9 cellular contexts compared by ENCODE assay signal in the genomic region with DNA sequence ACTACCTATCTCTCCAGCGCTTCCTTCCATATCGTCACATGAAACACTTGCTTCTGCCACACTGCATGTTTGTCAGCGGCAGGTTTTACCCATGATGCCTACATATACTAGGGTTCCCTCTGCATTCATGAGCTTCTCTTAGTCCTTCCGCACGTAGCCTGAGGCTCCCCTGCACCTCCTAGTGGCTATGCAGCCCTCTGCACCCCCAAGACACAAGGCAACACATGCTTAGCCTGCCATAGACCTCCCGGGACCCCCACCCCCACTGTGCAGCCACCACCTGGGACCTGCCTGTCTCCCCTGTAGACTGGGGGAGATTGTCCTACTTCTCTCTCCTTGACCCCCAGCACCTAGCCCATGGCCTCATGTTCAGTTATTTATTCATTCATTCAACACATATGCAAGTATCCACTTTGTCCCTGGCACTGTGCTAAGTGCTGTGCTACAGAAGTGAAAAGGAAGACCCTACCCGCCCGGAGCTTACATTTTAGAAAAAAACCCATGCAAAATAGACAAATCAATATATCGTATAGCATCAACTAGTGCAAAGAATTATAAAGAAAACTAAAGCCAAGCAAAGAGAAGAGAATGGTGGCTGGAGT. TPM values are rescaled to one million over a fixed set of nuclear protein-coding genes. Genes with fewer than 3 reads are reported as not detected.
DNase-seq lines count a peak whose midpoint lies in the region; ATAC-seq and TF ChIP-seq lines count a peak whose summit lies in the region.
"Had no signal": no experiment of that assay in that cellular context is flagged by ENCODE, and none has a peak within 500 bp of the region (broad histone marks: within the 10 kb centered on the region; RNA-seq: fewer than 3 reads in every experiment).

No MANE protein-coding gene starts in this region.

- no peak overlapping the region for H3K27ac Mint-ChIP-seq in osteocyte (ENCODE audit: unreplicated experiment)

- peak; percentile 44 for TF ChIP-seq CTCF in osteocyte (IDR thresholded peaks at IDR 0.05)

- DNase-seq in G401 (ENCODE audit: low spot score) (peak; percentile 14), HuH-7.5 (ENCODE audit: low spot score) (peak; percentile 10), fibroblast of peridontal ligament (ENCODE audit: extremely low read depth) (peak; percentile 36), osteocyte (ENCODE audit: extremely low spot score, unreplicated experiment) (no peak), SKM-1 (lab: John Stamatoyannopoulos, UW; ENCODE audit: unreplicated experiment) (no peak), NCI-H187 treated with DMSO at 0.1 percent for 48 hours (lab: John Stamatoyannopoulos, UW) (no peak)
- peak; percentile 19 for DNase-seq in activated CD4-positive, alpha-beta T cell treated with anti-CD3 and anti-CD28 coated beads, Interleukin-2, amount 50 U/mL, for 1 hour

- in situ Hi-C loops in G401 (cut with HindIII; ENCODE audit: low sequenced_read_pairs) = no loop called here

- peak; percentile 93 for ATAC-seq in GM21367 (IDR thresholded peaks at IDR 0.05; ENCODE audit: unreplicated experiment)

- H3K4me3 Mint-ChIP-seq in osteocyte (ENCODE audit: unreplicated experiment) = no peak overlapping the region

- no peaks in the 10 kb centered on the region for H3K9me3 Mint-ChIP-seq in osteocyte (ENCODE audit: unreplicated experiment)

- no peaks in the 10 kb centered on the region for H3K4me1 Mint-ChIP-seq in osteocyte (ENCODE audit: unreplicated experiment)

- H3K27me3 Mint-ChIP-seq in osteocyte (ENCODE audit: unreplicated experiment) = peaks cover 8% of the 10 kb centered on the region

- H3K36me3 Mint-ChIP-seq in osteocyte (ENCODE audit: unreplicated experiment) = no peaks in the 10 kb centered on the region

RNA-seq across cellular contexts. Expression of gene TMEM273, which starts 23.5 kb away (rescaled TPM):
- not detected in 2 replicates for total RNA-seq in G401 (2014; rRNA removed; shearing (Covaris generic))
- total RNA-seq in osteocyte = not detected in 2 replicates

RNA-seq across cellular contexts. Expression of gene FAM170B, which starts 30.9 kb away (rescaled TPM):
- total RNA-seq in G401 (2014; rRNA removed; shearing (Covaris generic)) = not detected in 2 replicates
- total RNA-seq in osteocyte = not detected in 2 replicates
- total RNA-seq: T-helper 1 cell treated with Interleukin-12 subunit alpha and Interleukin-12 subunit beta and Interleukin-4 antibody, amounts not matched to agents 30 ng/mL and 1 ng/mL, for 36 hours had no signal

RNA-seq across cellular contexts. Expression of gene VSTM4, which starts 49.4 kb away (rescaled TPM):
- not detected in 2 replicates for total RNA-seq in G401 (2014; rRNA removed; shearing (Covaris generic))
- total RNA-seq in osteocyte = 0.70 and 0.81 TPM in 2 replicates

Comparison
In these comparisons a context has a peak if more than half of its experiments do, and no peak if none do; other contexts are left out.
1. DNase-seq: peak in G401 (single experiment), HuH-7.5 (single experiment), activated CD4-positive, alpha-beta T cell treated with anti-CD3 and anti-CD28 coated beads, Interleukin-2, amount 50 U/mL, for 1 hour (single experiment) and fibroblast of peridontal ligament (single experiment); none in osteocyte (single experiment), SKM-1 (single experiment) and NCI-H187 treated with DMSO at 0.1 percent for 48 hours (single experiment).